Comparison of ENCODE assay signal across 2 cellular contexts in the genomic region with DNA sequence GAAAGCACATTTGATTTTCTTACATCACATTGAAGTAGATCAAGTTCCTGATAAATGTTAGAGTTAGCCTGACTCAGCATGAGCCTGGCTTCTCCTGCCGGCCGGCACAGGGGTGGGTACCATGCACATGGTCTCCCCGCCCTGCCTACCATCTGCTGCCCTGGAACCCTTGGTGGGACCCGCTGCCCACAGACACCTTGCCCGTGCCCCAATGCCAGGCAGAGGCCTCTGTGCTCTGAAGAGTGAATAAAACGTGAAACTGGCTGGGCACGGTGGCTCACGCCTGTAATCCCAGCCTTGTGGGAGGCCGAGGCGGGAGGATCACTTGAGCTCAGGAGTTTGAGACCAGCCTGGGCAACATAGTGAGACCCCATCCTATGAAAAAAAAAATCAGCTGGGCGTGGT.
TF ChIP-seq lines count a peak whose summit lies in the region.

No MANE protein-coding gene starts in this region.

TF ChIP-seq in SK-N-SH treated with all-trans-retinoic acid at 6 μM for 48 hours, 23 proteins besides CTCF, POLR2A, EP300 and RAD21:
- no peak for TF ChIP-seq TSHZ2 (CRISPR knock-in tag; IDR thresholded peaks at IDR 0.05)
- TF ChIP-seq BACH2 (CRISPR knock-in tag; IDR thresholded peaks at IDR 0.05; ENCODE audit: borderline replicate concordance) = no peak
- TF ChIP-seq ZNF8 (CRISPR knock-in tag; IDR thresholded peaks at IDR 0.05) = no peak
- no peak for TF ChIP-seq CSRNP3 (CRISPR knock-in tag; IDR thresholded peaks at IDR 0.05)

TF ChIP-seq in endothelial cell of umbilical vein, 7 proteins besides CTCF, POLR2A, EP300 and RAD21:
- TF ChIP-seq EZH2 (IDR thresholded peaks at IDR 0.05; ENCODE audit: borderline replicate concordance, low read depth, low read length, severe bottlenecking) (no peak), GATA2 (IDR thresholded peaks at IDR 0.05; ENCODE audit: insufficient read depth, insufficient read length, low read depth, low read length) (peak; percentile 35), POLR2AphosphoS5 (IDR thresholded peaks at IDR 0.05; ENCODE audit: insufficient read depth, low read depth, low read length) (no peak)
